ENCODE assay signal across 19 cellular contexts in genomic region chr21:31429500-31429899, GRCh38.
"Had no signal": no experiment of that assay in that cellular context is flagged by ENCODE, and none has a peak within 500 bp of the region (broad histone marks: within the 10 kb centered on the region; RNA-seq: fewer than 3 reads in every experiment).

No MANE protein-coding gene starts in this region.

- H3K27me3 ChIP-seq: breast epithelium had no signal

- DNase-seq: activated CD4-positive, alpha-beta T cell treated with anti-CD3 and anti-CD28 coated beads for 36 hours; activated CD4-positive, alpha-beta T cell treated with anti-CD3 and anti-CD28 coated beads, Interleukin-2, amount 50 U/mL, for 4 hours; activated CD8-positive, alpha-beta memory T cell treated with anti-CD3 and anti-CD28 coated beads for 24 hours; activated CD8-positive, alpha-beta memory T cell treated with anti-CD3 and anti-CD28 coated beads, Interleukin-2, amount 50 U/mL, for 4 hours; activated naive CD4-positive, alpha-beta T cell; activated T-cell treated with anti-CD3 and anti-CD28 coated beads, Interleukin-2, amount 50 U/mL, for 24 hours; amniotic stem cell; cortex of kidney; endodermal cell; kidney; midbrain; natural killer cell; retina; stimulated activated CD4-positive, alpha-beta T cell treated with anti-CD3 and anti-CD28 coated beads, Interleukin-4, amount 100 ng/mL, for 24 hours; stimulated activated naive CD4-positive, alpha-beta T cell treated with Interleukin-2 at 50 U/mL for 16 hours; T1000 had no signal

- H3K4me1 ChIP-seq: breast epithelium had no signal

- H3K27ac ChIP-seq: breast epithelium had no signal

- H3K9me3 ChIP-seq: breast epithelium had no signal

- H3K36me3 ChIP-seq: breast epithelium had no signal

- ATAC-seq: activated CD4-positive, alpha-beta T cell treated with anti-CD3 and anti-CD28 coated beads for 36 hours; left lobe of liver; natural killer cell; WTC11 had no signal
